ENCODE assay signal across 8 cellular contexts in genomic region chr3:197554196-197554561, GRCh38. TPM values are rescaled to one million over a fixed set of nuclear protein-coding genes. Genes with fewer than 3 reads are reported as not detected.
A peak's percentile ranks its signal among the peaks of the same experiment; 100 is the strongest.
DNase-seq lines count a peak whose midpoint lies in the region; ATAC-seq and TF ChIP-seq lines count a peak whose summit lies in the region.

No MANE protein-coding gene starts in this region.

- peak overlapping the region; percentile 54 for H2AFZ ChIP-seq in neural cell (ENCODE audit: low read depth, low read length)

- no peaks in the 10 kb centered on the region for H4K20me1 ChIP-seq in neural cell (ENCODE audit: insufficient read depth)

- TF ChIP-seq EP300 in neural cell (conservative IDR thresholded peaks at IDR 0.05; ENCODE audit: poor library complexity, severe bottlenecking): no peak

- no peaks in the 10 kb centered on the region for H3K36me3 Mint-ChIP-seq in IgD-negative memory B cell

- peak overlapping the region; percentile 95 for H3K9ac ChIP-seq in neural cell (ENCODE audit: low read length)

- no peak for TF ChIP-seq CTCF in coronary artery (IDR thresholded peaks at IDR 0.05)
- no peak for TF ChIP-seq CTCF in neural cell (IDR thresholded peaks at IDR 0.05; ENCODE audit: poor library complexity, severe bottlenecking)

- H3K27me3 ChIP-seq in neural cell (ENCODE audit: insufficient read depth, low read depth, low read length): peaks cover 7% of the 10 kb centered on the region

- peak overlapping the region; percentile 80 to 87 (median 82) for H3K27ac Mint-ChIP-seq in IgD-negative memory B cell

- no peaks in the 10 kb centered on the region for H3K9me3 ChIP-seq in neural cell (ENCODE audit: low read length)

- H3K9me3 Mint-ChIP-seq in IgD-negative memory B cell: no peaks in the 10 kb centered on the region

- H3F3A ChIP-seq in neural cell (ENCODE audit: insufficient read depth, low read length, poor library complexity, severe bottlenecking): no peaks in the 10 kb centered on the region

- H3K27me3 Mint-ChIP-seq in IgD-negative memory B cell: no peaks in the 10 kb centered on the region

- DNase-seq in coronary artery (ENCODE audit: low spot score) (no peak), NCI-H2227 treated with DMSO at 0.1 percent for 48 hours (lab: John Stamatoyannopoulos, UW) (no peak), T-helper 9 cell (no peak)

- no peak for TF ChIP-seq RAD21 in neural cell (conservative IDR thresholded peaks at IDR 0.05)

- ATAC-seq in GM19043 (IDR thresholded peaks at IDR 0.05; ENCODE audit: low read depth, unreplicated experiment): peak; percentile 1
- ATAC-seq in HG02970 (IDR thresholded peaks at IDR 0.05; ENCODE audit: low FRiP score, unreplicated experiment): no peak
- ATAC-seq in GM21717 (IDR thresholded peaks at IDR 0.05; ENCODE audit: unreplicated experiment): no peak

- no peaks in the 10 kb centered on the region for H3K36me3 ChIP-seq in neural cell (ENCODE audit: insufficient read depth, low read length)

- peak overlapping the region; percentile 78 to 84 for H3K27ac ChIP-seq in coronary artery
- peak overlapping the region; percentile 92 for H3K27ac ChIP-seq in neural cell (ENCODE audit: low read length)

- H3K9me2 ChIP-seq in neural cell (ENCODE audit: insufficient read depth, low read length): no peaks in the 10 kb centered on the region

- peak overlapping the region; percentile 31 for H3K4me2 ChIP-seq in neural cell (ENCODE audit: low read length)

- H3K4me3 Mint-ChIP-seq in IgD-negative memory B cell: peak overlapping the region; percentile 90 to 98 (median 96)

- H3K4me1 Mint-ChIP-seq in IgD-negative memory B cell: peaks cover 8 to 12% (median 9%) of the 10 kb centered on the region in 3 donors

- H3K79me2 ChIP-seq in neural cell (replicated peaks; ENCODE audit: insufficient read depth, low read length): no peaks in the 10 kb centered on the region

- H3K4me3 ChIP-seq in coronary artery: peak overlapping the region; percentile 78
- peak overlapping the region; percentile 96 for H3K4me3 ChIP-seq in neural cell (ENCODE audit: low read length)

TF ChIP-seq in neural cell, 6 proteins besides CTCF, POLR2A, EP300 and RAD21:
- TF ChIP-seq REST (IDR thresholded peaks at IDR 0.05; ENCODE audit: borderline replicate concordance) (no peak), SMC3 (conservative IDR thresholded peaks at IDR 0.05; ENCODE audit: poor library complexity) (no peak), EZH2 (IDR thresholded peaks at IDR 0.05; ENCODE audit: borderline replicate concordance, insufficient read depth, low read length, poor library complexity, severe bottlenecking) (no peak), TAF1 (IDR thresholded peaks at IDR 0.05; ENCODE audit: low read depth) (no peak), MXI1 (conservative IDR thresholded peaks at IDR 0.05; ENCODE audit: poor library complexity, severe bottlenecking) (no peak), POLR2AphosphoS5 (IDR thresholded peaks at IDR 0.05) (no peak)

RNA-seq across cellular contexts. Expression of gene BDH1, which starts 1.6 kb away (rescaled TPM):
- polyA plus RNA-seq in IgD-negative memory B cell (19.0 TPM), neural cell (12.9 and 14.7 TPM in 2 replicates)
- 11.7 and 12.6 TPM in 2 replicates for polyA minus RNA-seq in neural cell
